ENCODE assay signal across 11 cellular contexts in the genomic region with DNA sequence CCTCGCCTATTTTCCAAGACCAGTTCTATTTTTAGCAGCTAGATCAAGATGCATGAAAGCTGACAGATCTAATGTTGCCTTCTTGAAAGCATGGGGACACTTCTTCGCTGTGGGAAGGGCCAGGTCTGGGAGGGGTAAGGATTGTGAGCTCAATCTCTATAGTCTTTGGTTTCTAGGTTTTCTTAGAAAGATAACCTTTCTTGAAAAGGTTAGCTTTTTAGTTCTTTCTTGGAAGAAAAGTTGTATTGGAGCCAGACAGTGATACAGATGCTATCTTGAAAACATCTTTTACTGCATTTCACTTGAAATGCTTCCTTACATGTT.
"Had no signal": no experiment of that assay in that cellular context is flagged by ENCODE, and none has a peak within 500 bp of the region (broad histone marks: within the 10 kb centered on the region; RNA-seq: fewer than 3 reads in every experiment).

No MANE protein-coding gene starts in this region.

- H3K4me3 Mint-ChIP-seq: natural killer cell; stimulated activated effector memory CD8-positive, alpha-beta T cell treated with anti-CD3 and anti-CD28 coated beads, Interleukin-12 subunit alpha, Interleukin-12 subunit beta, amount 100 ng/mL, for 72 hours; T-helper 1 cell treated with Interleukin-12 subunit alpha and Interleukin-12 subunit beta and Interleukin-4 antibody, amounts not matched to agents 30 μg/mL and 1 μg/mL, for 36 hours had no signal

- DNase-seq: activated CD4-positive, CD25-positive, alpha-beta regulatory T cell; activated naive CD4-positive, alpha-beta T cell treated with anti-CD3 and anti-CD28 coated beads, Interleukin-2, amount 50 U/mL, for 16 hours; adrenal gland; brain microvascular endothelial cell; effector CD8-positive, alpha-beta T cell; natural killer cell; upper lobe of left lung had no signal

- H3K27me3 ChIP-seq: adrenal gland, brain microvascular endothelial cell, upper lobe of left lung had no signal

- H3K36me3 ChIP-seq: adrenal gland, brain microvascular endothelial cell, upper lobe of left lung had no signal

- H3K9ac ChIP-seq: parathyroid adenoma had no signal

- H3K9me3 Mint-ChIP-seq: natural killer cell; stimulated activated effector memory CD8-positive, alpha-beta T cell treated with anti-CD3 and anti-CD28 coated beads, Interleukin-12 subunit alpha, Interleukin-12 subunit beta, amount 100 ng/mL, for 72 hours; T-helper 1 cell treated with Interleukin-12 subunit alpha and Interleukin-12 subunit beta and Interleukin-4 antibody, amounts not matched to agents 30 μg/mL and 1 μg/mL, for 36 hours had no signal

- H3K27ac Mint-ChIP-seq: natural killer cell; stimulated activated effector memory CD8-positive, alpha-beta T cell treated with anti-CD3 and anti-CD28 coated beads, Interleukin-12 subunit alpha, Interleukin-12 subunit beta, amount 100 ng/mL, for 72 hours; T-helper 1 cell treated with Interleukin-12 subunit alpha and Interleukin-12 subunit beta and Interleukin-4 antibody, amounts not matched to agents 30 μg/mL and 1 μg/mL, for 36 hours had no signal

- ATAC-seq: natural killer cell; SK-N-SH treated with all-trans-retinoic acid at 6 μM for 48 hours; stimulated activated effector memory CD8-positive, alpha-beta T cell treated with anti-CD3 and anti-CD28 coated beads, Interleukin-12 subunit alpha, Interleukin-12 subunit beta, amount 100 ng/mL, for 72 hours had no signal

- H2AFZ ChIP-seq: parathyroid adenoma had no signal

- H3K4me3 ChIP-seq: adrenal gland, upper lobe of left lung had no signal

- H3K4me1 Mint-ChIP-seq: natural killer cell; stimulated activated effector memory CD8-positive, alpha-beta T cell treated with anti-CD3 and anti-CD28 coated beads, Interleukin-12 subunit alpha, Interleukin-12 subunit beta, amount 100 ng/mL, for 72 hours had no signal

- H3K27ac ChIP-seq: adrenal gland, brain microvascular endothelial cell, parathyroid adenoma had no signal

- H3K9me3 ChIP-seq: adrenal gland, upper lobe of left lung had no signal

- H3K36me3 Mint-ChIP-seq: natural killer cell; stimulated activated effector memory CD8-positive, alpha-beta T cell treated with anti-CD3 and anti-CD28 coated beads, Interleukin-12 subunit alpha, Interleukin-12 subunit beta, amount 100 ng/mL, for 72 hours had no signal
